Comparison of ENCODE assay signal across 9 cellular contexts in the genomic region with DNA sequence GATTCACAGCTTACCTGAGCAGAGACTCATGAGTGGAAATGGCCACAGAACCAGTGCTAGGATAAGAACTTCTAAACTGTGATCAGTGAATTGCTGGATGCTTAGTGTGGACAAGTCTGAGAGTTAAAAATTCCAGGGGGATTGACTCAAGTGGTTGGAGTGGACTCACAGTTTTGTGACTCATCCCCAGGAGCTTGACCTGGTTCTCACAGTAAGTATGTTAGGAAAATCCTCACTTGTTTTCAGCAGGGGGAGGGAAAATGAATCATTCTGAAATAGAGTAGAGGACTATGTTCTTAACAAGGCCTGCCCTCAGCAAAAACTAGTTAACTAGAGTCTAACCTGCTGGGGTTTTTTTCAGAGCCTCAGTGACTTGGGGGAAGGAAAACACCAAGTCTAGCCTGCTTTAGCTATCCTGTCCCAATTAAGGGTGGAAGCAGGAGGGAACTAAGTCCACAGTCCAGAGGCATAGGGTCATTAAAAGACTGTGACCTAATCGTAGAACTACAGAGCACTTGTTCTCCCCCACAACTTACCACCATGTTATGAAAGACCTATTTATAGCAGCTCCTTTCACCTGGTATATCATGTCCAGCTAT. TPM values are rescaled to one million over a fixed set of nuclear protein-coding genes. Genes with fewer than 3 reads are reported as not detected.
A peak's percentile ranks its signal among the peaks of the same experiment; 100 is the strongest.
DNase-seq lines count a peak whose midpoint lies in the region; ATAC-seq and TF ChIP-seq lines count a peak whose summit lies in the region.
"Had no signal": no experiment of that assay in that cellular context is flagged by ENCODE, and none has a peak within 500 bp of the region (broad histone marks: within the 10 kb centered on the region; RNA-seq: fewer than 3 reads in every experiment).

No MANE protein-coding gene starts in this region.

- no peak for ATAC-seq in activated naive CD8-positive, alpha-beta T cell treated with anti-CD3 and anti-CD28 coated beads, Interleukin-2, amount 50 U/mL, for 24 hours

- H3K4me3 ChIP-seq in adipocyte (ENCODE audit: low read length), result peak overlapping the region; percentile 39
- no peak overlapping the region for H3K4me3 ChIP-seq in left ventricle myocardium inferior

- intact Hi-C loops in left ventricle myocardium inferior (cut with micrococcal nuclease), result no loop called here

- H3K9me3 ChIP-seq in adipocyte (ENCODE audit: control insufficient read depth, low read length) (no peaks in the 10 kb centered on the region), left ventricle myocardium inferior (replicated peaks) (no peaks in the 10 kb centered on the region)

- H3K9ac ChIP-seq in adipocyte (ENCODE audit: low read length), result peak overlapping the region; percentile 22

- H3K27me3 Mint-ChIP-seq in activated naive CD8-positive, alpha-beta T cell treated with anti-CD3 and anti-CD28 coated beads, Interleukin-2, amount 50 U/mL, for 24 hours, result peaks cover 2% of the 10 kb centered on the region

- H3K4me1 ChIP-seq in adipocyte (ENCODE audit: control insufficient read depth, insufficient read depth, low read length), result peaks cover 50% of the 10 kb centered on the region
- H3K4me1 ChIP-seq in left ventricle myocardium inferior, result peaks cover 12% of the 10 kb centered on the region

- TF ChIP-seq CTCF in left ventricle myocardium inferior (IDR thresholded peaks at IDR 0.05; ENCODE audit: borderline replicate concordance), result no peak

- peak overlapping the region; percentile 63 for H3K27ac ChIP-seq in left ventricle myocardium inferior (replicated peaks)

- DNase-seq in HCEC 1CT, result peak; percentile 99
- peak; percentile 95 for DNase-seq in adipocyte (ENCODE audit: low read depth)
- DNase-seq in left ventricle myocardium inferior, result no peak
- DNase-seq in stromal cell of bone marrow (ENCODE audit: low read depth), result peak; percentile 96
- DNase-seq in activated naive CD8-positive, alpha-beta T cell treated with anti-CD3 and anti-CD28 coated beads, Interleukin-2, amount 50 U/mL, for 24 hours, result no peak
- DNase-seq in SKM-1 treated with dmso at 0.1 percent for 144 hours (lab: John Stamatoyannopoulos, UW; ENCODE audit: unreplicated experiment), result no peak
- no peak for DNase-seq in NCI-H510A treated with DMSO at 0.1 percent for 48 hours (lab: John Stamatoyannopoulos, UW)
- no peak for DNase-seq in activated naive CD4-positive, alpha-beta T cell (lab: John Stamatoyannopoulos, UW)
- DNase-seq: stimulated activated CD4-positive, alpha-beta T cell treated with anti-CD3 and anti-CD28 coated beads, Interleukin-4, amount 100 ng/mL, for 4 hours had no signal

- peaks cover 7% of the 10 kb centered on the region for H3K4me1 Mint-ChIP-seq in activated naive CD8-positive, alpha-beta T cell treated with anti-CD3 and anti-CD28 coated beads, Interleukin-2, amount 50 U/mL, for 24 hours

- H3K27me3 ChIP-seq in adipocyte (replicated peaks; ENCODE audit: control insufficient read depth, insufficient read depth, low read length), result no peaks in the 10 kb centered on the region
- no peaks in the 10 kb centered on the region for H3K27me3 ChIP-seq in left ventricle myocardium inferior (ENCODE audit: low read depth)

- H3K4me3 Mint-ChIP-seq in activated naive CD8-positive, alpha-beta T cell treated with anti-CD3 and anti-CD28 coated beads, Interleukin-2, amount 50 U/mL, for 24 hours, result no peak overlapping the region

- H3K27ac Mint-ChIP-seq in activated naive CD8-positive, alpha-beta T cell treated with anti-CD3 and anti-CD28 coated beads, Interleukin-2, amount 50 U/mL, for 24 hours, result no peak overlapping the region

- H3K36me3 ChIP-seq in adipocyte (ENCODE audit: control insufficient read depth, insufficient read depth, low read length, severe bottlenecking) (no peaks in the 10 kb centered on the region), left ventricle myocardium inferior (no peaks in the 10 kb centered on the region)

- H3K9me3 Mint-ChIP-seq in activated naive CD8-positive, alpha-beta T cell treated with anti-CD3 and anti-CD28 coated beads, Interleukin-2, amount 50 U/mL, for 24 hours, result peaks cover 4% of the 10 kb centered on the region

- H3K36me3 Mint-ChIP-seq in activated naive CD8-positive, alpha-beta T cell treated with anti-CD3 and anti-CD28 coated beads, Interleukin-2, amount 50 U/mL, for 24 hours (ENCODE audit: low read depth), result no peaks in the 10 kb centered on the region

RNA-seq across cellular contexts. Expression of a gene that starts 6.1 kb away (rescaled TPM):
- 46.8 TPM for total RNA-seq in left ventricle myocardium inferior

RNA-seq across cellular contexts. Expression of a gene that starts 10.5 kb away (rescaled TPM):
- total RNA-seq in left ventricle myocardium inferior, result 31.8 TPM

RNA-seq across cellular contexts. Expression of a gene that starts 56.3 kb away (rescaled TPM):
- 51.8 TPM for total RNA-seq in left ventricle myocardium inferior

RNA-seq across cellular contexts. Expression of a gene that starts 56.6 kb away (rescaled TPM):
- 43.0 TPM for total RNA-seq in left ventricle myocardium inferior

Comparison
In these comparisons a context has a peak if more than half of its experiments do, and no peak if none do; other contexts are left out.
1. DNase-seq: peak in HCEC 1CT (single experiment), adipocyte (single experiment) and stromal cell of bone marrow (single experiment); none in left ventricle myocardium inferior (single experiment), activated naive CD8-positive, alpha-beta T cell treated with anti-CD3 and anti-CD28 coated beads, Interleukin-2, amount 50 U/mL, for 24 hours (single experiment), SKM-1 treated with dmso at 0.1 percent for 144 hours (single experiment), NCI-H510A treated with DMSO at 0.1 percent for 48 hours (single experiment) and activated naive CD4-positive, alpha-beta T cell (0 of 4).